1 cellular context compared by ENCODE assay signal in genomic region chr1:26203642-26204318, GRCh38.
TF ChIP-seq lines count a peak whose summit lies in the region.

No MANE protein-coding gene starts in this region.

TF ChIP-seq in GM12878, 131 proteins besides CTCF, POLR2A, EP300 and RAD21:
- TF ChIP-seq GABPA (IDR thresholded peaks at IDR 0.05; ENCODE audit: low read depth) (no peak), ZNF274 (IDR thresholded peaks at IDR 0.05; ENCODE audit: insufficient read depth, insufficient read length) (no peak), POLR2AphosphoS2 (IDR thresholded peaks at IDR 0.05; ENCODE audit: low read depth, low read length) (no peak), SREBF1 (IDR thresholded peaks at IDR 0.05; ENCODE audit: low read length) (no peak), HDAC6 (IDR thresholded peaks at IDR 0.05; ENCODE audit: unreplicated experiment) (no peak), CEBPZ (IDR thresholded peaks at IDR 0.05; ENCODE audit: low read depth, low read length) (no peak), IRF5 (IDR thresholded peaks at IDR 0.05; ENCODE audit: borderline replicate concordance) (no peak), ZNF384 (IDR thresholded peaks at IDR 0.05; ENCODE audit: borderline replicate concordance, low read depth, low read length) (no peak), IKZF2 (IDR thresholded peaks at IDR 0.05) (no peak), PAX5 (IDR thresholded peaks at IDR 0.05; ENCODE audit: borderline replicate concordance, low read depth, low read length) (no peak), USF2 (IDR thresholded peaks at IDR 0.05; ENCODE audit: borderline replicate concordance, low read depth, low read length) (no peak), CBFB (IDR thresholded peaks at IDR 0.05; ENCODE audit: low read depth) (no peak), SREBF2 (IDR thresholded peaks at IDR 0.05; ENCODE audit: low read length) (no peak), JUND (IDR thresholded peaks at IDR 0.05; ENCODE audit: low read depth, low read length) (no peak), EZH2 (IDR thresholded peaks at IDR 0.05; ENCODE audit: borderline replicate concordance, control insufficient read depth, low read depth, low read length) (no peak), NFYA (IDR thresholded peaks at IDR 0.05; ENCODE audit: borderline replicate concordance, low read depth, low read length) (no peak), POLR2AphosphoS5 (IDR thresholded peaks at IDR 0.05; ENCODE audit: low read length) (no peak), RCOR1 (conservative IDR thresholded peaks at IDR 0.05; ENCODE audit: low read depth, low read length) (no peak)
